8 cellular contexts compared by ENCODE assay signal in the genomic region with DNA sequence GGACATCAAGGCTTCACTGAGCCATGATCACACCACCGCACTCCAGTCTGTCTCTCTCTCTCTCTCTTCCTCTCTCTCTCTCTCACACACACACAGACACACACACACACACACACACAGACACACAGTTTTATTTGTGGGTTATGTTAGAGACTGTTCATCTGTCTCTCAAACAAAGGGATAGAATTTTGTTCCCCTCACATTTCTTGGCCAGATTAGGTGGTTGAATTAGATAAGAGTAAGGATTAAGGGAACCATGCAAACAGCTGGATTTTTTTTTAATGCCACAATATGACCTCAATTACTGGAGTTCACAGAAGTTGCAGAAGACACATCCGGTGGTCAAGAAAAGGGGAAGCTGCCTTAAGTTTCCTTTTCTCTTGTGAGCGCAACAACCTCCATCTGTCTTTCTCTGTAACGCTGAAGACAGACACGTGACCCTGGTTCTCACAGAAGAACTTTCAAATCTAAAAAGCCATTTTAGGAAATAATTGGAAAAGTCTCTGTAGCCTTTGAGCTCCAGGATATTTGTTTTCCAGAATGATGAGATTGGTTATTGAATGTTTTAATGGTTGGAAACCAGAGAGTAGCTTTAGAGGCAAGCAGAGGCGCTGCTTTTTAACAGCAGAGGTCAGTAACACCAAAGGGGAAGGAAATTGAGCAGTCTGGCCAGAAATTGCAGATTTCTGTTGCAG. TPM values are rescaled to one million over a fixed set of nuclear protein-coding genes. Genes with fewer than 3 reads are reported as not detected.
A peak's percentile ranks its signal among the peaks of the same experiment; 100 is the strongest.
DNase-seq lines count a peak whose midpoint lies in the region; ATAC-seq, FAIRE-seq and TF ChIP-seq lines count a peak whose summit lies in the region.

No MANE protein-coding gene starts in this region.

- H3K9ac ChIP-seq in HepG2 (ENCODE audit: insufficient read depth, low read depth, low read length): 0 out of 2 replicates have a peak overlapping the region, but pooled peaks have one; percentile 21

- intact Hi-C loops in body of pancreas (cut with DNase I): no loop called here
- intact Hi-C loops in HepG2 (cut with micrococcal nuclease; ENCODE audit: unreplicated experiment): loop anchor here (1.0 to 10.0 kb wide), 10 partner anchors 39 to 450 kb away; no protein-coding TSS in a partner anchor

- CTCF ChIA-PET in HEK293 (lab: Yijun Ruan, JAX): interaction anchor here (0.6 to 6.8 kb wide), 56 partner anchors 9 to 1984 kb away, joined by 3 to 87 read pairs (median 4); no protein-coding TSS in a partner anchor
- CTCF ChIA-PET in HepG2 (lab: Yijun Ruan, JAX; ENCODE audit: low intra/inter-chr PET ratio, low total read pairs): interaction anchor here (0.6 to 3.9 kb wide), 6 partner anchors 162 to 450 kb away, joined by 3 to 32 read pairs (median 6); no protein-coding TSS in a partner anchor

- TF ChIP-seq CTCF in GM12865 (IDR thresholded peaks at IDR 0.05; ENCODE audit: insufficient read depth, low read depth, low read length, missing control alignments): peak; percentile 64
- peak; percentile 59 for TF ChIP-seq CTCF in HEK293 (tag by site-specific recombination; IDR thresholded peaks at IDR 0.05)
- TF ChIP-seq CTCF in body of pancreas (IDR thresholded peaks at IDR 0.05): peak; percentile 60 to 93 (median 88)
- TF ChIP-seq CTCF in HepG2 (CRISPR knock-in tag; IDR thresholded peaks at IDR 0.05): peak; percentile 97

- in situ Hi-C loops in HepG2 (cut with HindIII; ENCODE audit: extremely low pct_ligation_motif_present, low pct_unique_long_range_greater_than_20kb): loop anchor here (5.0 to 10.0 kb wide), 3 partner anchors 162 to 410 kb away; a partner anchor contains a TSS

- no TSS peak for BruUV-seq in HepG2 (replicated peaks; lab: Mats Ljungman, UMichigan)

- peak overlapping the region; percentile 51 for H3K4me3 ChIP-seq in GM12865 (ENCODE audit: low read depth, low read length)
- H3K4me3 ChIP-seq in HEK293 (ENCODE audit: low read depth, low read length): no peak overlapping the region
- no peak overlapping the region for H3K4me3 ChIP-seq in body of pancreas
- no peak overlapping the region for H3K4me3 ChIP-seq in HepG2 (replicated peaks in 1 of 3; ENCODE audit: insufficient read depth in 1 of 3, low read depth in 2 of 3, low read length in 3 of 3)

- 14% methylated on average over 6 of the region's 6 CpGs for WGBS in body of pancreas, 2 donors
- WGBS in HepG2 (ENCODE audit: low lambda C conversion rate): 67% methylated on average over 6 of the region's 6 CpGs

- H3K27me3 ChIP-seq in body of pancreas (no peaks in the 10 kb centered on the region), HepG2 (ENCODE audit: control insufficient read depth in 1 of 2, insufficient read depth in 2 of 2, low read length in 2 of 2) (no peaks in the 10 kb centered on the region)

- no peak overlapping the region for H2AFZ ChIP-seq in HepG2 (ENCODE audit: low read length)

- 0 out of 2 replicates have a peak overlapping the region, but pooled peaks have one; percentile 16 for H3K4me2 ChIP-seq in HepG2 (ENCODE audit: low read depth, low read length)

- no peak for TF ChIP-seq POLR2A in body of pancreas (IDR thresholded peaks at IDR 0.05)
- no peak for TF ChIP-seq POLR2A in HepG2 (IDR thresholded peaks at IDR 0.05; ENCODE audit: insufficient read depth in 1 of 2, low read depth in 2 of 2, low read length in 2 of 2)

- DNase-seq in AG08396 (ENCODE audit: low spot score) (peak; percentile 21), GM12865 (ENCODE audit: low read depth) (peak; percentile 96), M059J (ENCODE audit: low read depth) (peak; percentile 53), body of pancreas (peak; percentile 57 to 72 (median 60)), HepG2 (ENCODE audit: low spot score) (peak; percentile 80), ureter (ENCODE audit: low spot score) (no peak), NCI-H2171 (lab: John Stamatoyannopoulos, UW) (no peak)

- no peaks in the 10 kb centered on the region for H3K36me3 ChIP-seq in HEK293 (ENCODE audit: control insufficient read depth in 2 of 2, insufficient read depth in 1 of 2, low read length in 2 of 2)
- H3K36me3 ChIP-seq in body of pancreas (replicated peaks in 1 of 2; ENCODE audit: insufficient read depth in 1 of 2, low read depth in 2 of 2): no peaks in the 10 kb centered on the region
- no peaks in the 10 kb centered on the region for H3K36me3 ChIP-seq in HepG2 (replicated peaks in 1 of 2; ENCODE audit: control insufficient read depth in 1 of 2, insufficient read depth in 2 of 2, low read length in 2 of 2)

- no peaks in the 10 kb centered on the region; the same call in 1 of the 2 replicates for H3K4me1 ChIP-seq in HEK293 (ENCODE audit: control insufficient read depth, insufficient read depth, low read length)
- H3K4me1 ChIP-seq in body of pancreas: peaks cover 9% of the 10 kb centered on the region
- peaks cover 49% of the 10 kb centered on the region for H3K4me1 ChIP-seq in HepG2 (ENCODE audit: insufficient read depth, low read length)

- FAIRE-seq in HepG2 (lab: Jason Lieb, UNC): peak; percentile 78

- TF ChIP-seq RAD21 in HepG2 (CRISPR knock-in tag; IDR thresholded peaks at IDR 0.05): peak; percentile 99

- no peaks in the 10 kb centered on the region for H3K79me2 ChIP-seq in HepG2 (ENCODE audit: insufficient read depth, low read length)

- TF ChIP-seq EP300 in HepG2 (IDR thresholded peaks at IDR 0.05; ENCODE audit: low read depth in 2 of 2, low read length in 2 of 2) (peak in 1 of 2 experiments; percentile 66; a peak in 2 of 4 replicates), HepG2 (CRISPR knock-in tag; IDR thresholded peaks at IDR 0.05; ENCODE audit: borderline replicate concordance) (no peak)

- H3K27ac ChIP-seq in HEK293 (ENCODE audit: extremely low read depth, low read depth, low read length) (no peak overlapping the region), body of pancreas (peak overlapping the region; percentile 12 to 58 (median 48)), HepG2 (ENCODE audit: extremely low read length, insufficient read depth, low read length) (peak overlapping the region; percentile 49)

- ATAC-seq in body of pancreas (peak; percentile 84), HepG2 (peak; percentile 97)

- POLR2A ChIA-PET in HEK293 (lab: Yijun Ruan, JAX): interaction anchor here (1.2 kb wide), 2 partner anchors 221 to 412 kb away, joined by 3 read pairs; no protein-coding TSS in a partner anchor
- POLR2A ChIA-PET in HepG2 (lab: Yijun Ruan, JAX): interaction anchor here (0.8 to 3.2 kb wide), 22 partner anchors 10 to 419 kb away, joined by 3 to 25 read pairs (median 4); a partner anchor contains a TSS

- H3K9me3 ChIP-seq in HEK293 (ENCODE audit: control insufficient read depth, insufficient read depth, low read depth, low read length) (no peaks in the 10 kb centered on the region), body of pancreas (no peaks in the 10 kb centered on the region), HepG2 (ENCODE audit: low read length) (no peaks in the 10 kb centered on the region)

- H4K20me1 ChIP-seq in HepG2 (ENCODE audit: insufficient read depth, low read length): no peaks in the 10 kb centered on the region

TF ChIP-seq in HEK293, 187 proteins besides CTCF, POLR2A, EP300 and RAD21 (continues in another document):
- TF ChIP-seq, protein P1, sequence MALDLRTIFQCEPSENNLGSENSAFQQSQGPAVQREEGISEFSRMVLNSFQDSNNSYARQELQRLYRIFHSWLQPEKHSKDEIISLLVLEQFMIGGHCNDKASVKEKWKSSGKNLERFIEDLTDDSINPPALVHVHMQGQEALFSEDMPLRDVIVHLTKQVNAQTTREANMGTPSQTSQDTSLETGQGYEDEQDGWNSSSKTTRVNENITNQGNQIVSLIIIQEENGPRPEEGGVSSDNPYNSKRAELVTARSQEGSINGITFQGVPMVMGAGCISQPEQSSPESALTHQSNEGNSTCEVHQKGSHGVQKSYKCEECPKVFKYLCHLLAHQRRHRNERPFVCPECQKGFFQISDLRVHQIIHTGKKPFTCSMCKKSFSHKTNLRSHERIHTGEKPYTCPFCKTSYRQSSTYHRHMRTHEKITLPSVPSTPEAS (tag by site-specific recombination; IDR thresholded peaks at IDR 0.05): peak; percentile 63

TF ChIP-seq in HepG2, 621 proteins besides CTCF, POLR2A, EP300 and RAD21 (continues in another document):
- TF ChIP-seq GTF3A (CRISPR knock-in tag; conservative IDR thresholded peaks at IDR 0.05): no peak
- TF ChIP-seq KLF15 (CRISPR knock-in tag; IDR thresholded peaks at IDR 0.05; ENCODE audit: borderline replicate concordance): no peak
- TF ChIP-seq MAF1 (CRISPR knock-in tag; IDR thresholded peaks at IDR 0.05; ENCODE audit: borderline replicate concordance): no peak
- TF ChIP-seq ZSCAN29 (CRISPR knock-in tag; conservative IDR thresholded peaks at IDR 0.05): peak; percentile 87; the same call in 1 of the 2 replicates

RNA-seq across cellular contexts. Expression of a gene that starts 33.0 kb away (rescaled TPM):
- 0.07 TPM in 1 of 2 replicates, not detected in the other for total RNA-seq in M059J (2014; rRNA removed; shearing (Covaris generic))
- under 1 TPM; under 0.01 to 0.26 TPM for total RNA-seq in body of pancreas
- total RNA-seq in HepG2 (2016; rRNA removed; fragmentation: Illumina TruSeq; extraction: Trizol): 0.13 and 0.53 TPM in 2 replicates
- not detected in 2 replicates for total RNA-seq in HepG2 (2016; cell fraction: cytosol; rRNA removed; fragmentation: Illumina TruSeq; extraction: Trizol; ENCODE audit: low read depth)
- total RNA-seq in HepG2 (2016; cell fraction: insoluble cytoplasmic fraction; rRNA removed; fragmentation: Illumina TruSeq; extraction: Trizol): 0.09 and 0.34 TPM in 2 replicates
- total RNA-seq in HepG2 (2016; cell fraction: membrane; rRNA removed; fragmentation: Illumina TruSeq; extraction: Trizol): 0.12 TPM in 1 of 2 replicates, not detected in the other
- total RNA-seq in HepG2 (2016; cell fraction: nucleus; rRNA removed; fragmentation: Illumina TruSeq; extraction: Trizol): 0.06 and 0.43 TPM in 2 replicates
- polyA plus RNA-seq in HepG2 (2011; rRNA removed): 0.51 and 0.63 TPM in 2 replicates
- 0.20 and 0.22 TPM in 2 replicates for polyA plus RNA-seq in HepG2 (2011; cell fraction: cytosol; rRNA removed)
- 0.98 and 1.5 TPM in 2 replicates for polyA plus RNA-seq in HepG2 (2011; cell fraction: nucleus; rRNA removed)
- polyA plus RNA-seq in HepG2 (2012): 0.72 and 0.73 TPM in 2 replicates
- not detected in 2 replicates for polyA plus RNA-seq in HepG2 (2016; cell fraction: cytosol; fragmentation: Illumina TruSeq; extraction: Trizol; ENCODE audit: low read depth)
- 0.05 TPM in 1 of 2 replicates, not detected in the other for polyA plus RNA-seq in HepG2 (2016; cell fraction: insoluble cytoplasmic fraction; fragmentation: Illumina TruSeq; extraction: Trizol; ENCODE audit: low read depth)
- not detected in 2 replicates for polyA plus RNA-seq in HepG2 (2016; cell fraction: membrane; fragmentation: Illumina TruSeq; extraction: Trizol; ENCODE audit: low read depth)
- 0.18 and 0.44 TPM in 2 replicates for polyA plus RNA-seq in HepG2 (2016; cell fraction: nucleus; fragmentation: Illumina TruSeq; extraction: Trizol; ENCODE audit: insufficient read depth, low read depth)
- 0.42 and 5.4 TPM in 2 replicates for polyA minus RNA-seq in HepG2 (2011; rRNA and poly(A)+ RNA removed; ENCODE audit: low replicate concordance)
- polyA minus RNA-seq in HepG2 (2011; cell fraction: cytosol; rRNA and poly(A)+ RNA removed): 0.53 and 0.69 TPM in 2 replicates
- 2.4 and 3.5 TPM in 2 replicates for polyA minus RNA-seq in HepG2 (2011; cell fraction: nucleus; rRNA and poly(A)+ RNA removed)
- not detected for total RNA-seq in ureter

Comparison
In these comparisons a context has a peak if more than half of its experiments do, and no peak if none do; other contexts are left out.
1. DNase-seq: peak in AG08396 (single experiment), GM12865 (single experiment), M059J (single experiment), body of pancreas (4 of 4) and HepG2 (single experiment); none in ureter (single experiment) and NCI-H2171 (single experiment).
2. Peak in every context shown above with its lines, with median percentiles within 50 percentile points of each other: CTCF ChIP-seq.